Comparison of ENCODE assay signal across 22 cellular contexts in the genomic region with DNA sequence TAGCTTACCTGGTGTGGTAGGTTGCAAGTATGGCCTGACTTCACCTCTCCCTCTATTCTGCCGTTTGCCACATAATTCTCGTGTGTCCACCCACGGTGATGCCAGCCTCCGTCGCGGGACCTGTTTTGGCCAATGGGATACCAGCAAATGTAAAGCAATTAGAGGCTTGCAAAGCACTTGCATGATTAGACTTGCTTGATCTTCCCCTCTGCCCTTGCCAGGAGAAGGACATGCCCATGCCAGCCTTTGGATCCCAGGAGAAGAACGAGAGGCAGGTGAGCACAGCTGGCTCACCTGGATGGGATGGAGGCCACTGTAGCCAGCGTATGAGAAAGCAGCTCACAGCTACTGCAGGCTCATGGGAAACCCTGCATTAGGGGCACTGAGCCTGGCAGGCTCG.
"Had no signal": no experiment of that assay in that cellular context is flagged by ENCODE, and none has a peak within 500 bp of the region (broad histone marks: within the 10 kb centered on the region; RNA-seq: fewer than 3 reads in every experiment).

No MANE protein-coding gene starts in this region.

- H3K4me2 ChIP-seq: neural progenitor cell had no signal

- H3K36me3 Mint-ChIP-seq: mesothelial cell of epicardium; naive thymus-derived CD8-positive, alpha-beta T cell; neural progenitor cell had no signal

- H3K27ac ChIP-seq: ascending aorta, brain microvascular endothelial cell, gastrocnemius medialis, left ventricle myocardium inferior, neural progenitor cell, thoracic aorta, upper lobe of left lung had no signal

- H3K4me1 Mint-ChIP-seq: activated B cell treated with CpG ODN at 0.5 μM for 24 hours; activated CD4-positive, alpha-beta T cell treated with anti-CD3 and anti-CD28 coated beads for 36 hours had no signal

- H3K9ac ChIP-seq: neural progenitor cell had no signal

- H3K27me3 ChIP-seq: ascending aorta, gastrocnemius medialis, neural progenitor cell, upper lobe of left lung had no signal

- H3K9me3 Mint-ChIP-seq: activated B cell treated with CpG ODN at 0.5 μM for 24 hours; activated T-cell treated with anti-CD3 and anti-CD28 coated beads, Interleukin-2, amount 50 U/mL, for 4 hours; mesothelial cell of epicardium; naive thymus-derived CD8-positive, alpha-beta T cell; neural progenitor cell; T-helper 1 cell treated with Interleukin-12 subunit alpha and Interleukin-12 subunit beta and Interleukin-4 antibody, amounts not matched to agents 30 μg/mL and 1 μg/mL, for 36 hours had no signal

- DNase-seq: activated B cell treated with CpG ODN at 0.5 μM for 24 hours; activated CD4-positive, alpha-beta T cell treated with anti-CD3 and anti-CD28 coated beads for 36 hours; activated CD4-positive, alpha-beta T cell treated with anti-CD3 and anti-CD28 coated beads, Interleukin-2, amount 50 U/mL, for 4 hours; activated CD8-positive, alpha-beta memory T cell treated with anti-CD3 and anti-CD28 coated beads, Interleukin-2, amount 50 U/mL, for 48 hours; activated naive CD4-positive, alpha-beta T cell treated with anti-CD3 and anti-CD28 coated beads, Interleukin-2, amount 50 U/mL, for 16 hours; activated T-cell treated with anti-CD3 and anti-CD28 coated beads, Interleukin-2, amount 50 U/mL, for 4 hours; brain microvascular endothelial cell; central memory CD4-positive, alpha-beta T cell; dermis blood vessel endothelial cell; effector CD8-positive, alpha-beta T cell; gastrocnemius medialis; hippocampal formation; left ventricle myocardium inferior; naive thymus-derived CD8-positive, alpha-beta T cell; stimulated activated CD4-positive, alpha-beta T cell treated with anti-CD3 and anti-CD28 coated beads, Interleukin-4, amount 100 ng/mL, for 24 hours; stimulated activated naive CD4-positive, alpha-beta T cell treated with Interleukin-2 at 50 U/mL for 16 hours; upper lobe of left lung had no signal

- H3K27ac Mint-ChIP-seq: activated B cell treated with CpG ODN at 0.5 μM for 24 hours; activated CD4-positive, alpha-beta T cell treated with anti-CD3 and anti-CD28 coated beads for 36 hours; mesothelial cell of epicardium; neural progenitor cell; T-helper 1 cell treated with Interleukin-12 subunit alpha and Interleukin-12 subunit beta and Interleukin-4 antibody, amounts not matched to agents 30 μg/mL and 1 μg/mL, for 36 hours had no signal

- H3K4me3 ChIP-seq: ascending aorta, gastrocnemius medialis, left ventricle myocardium inferior, neural progenitor cell, thoracic aorta, upper lobe of left lung had no signal

- H2AFZ ChIP-seq: neural progenitor cell had no signal

- H3K4me1 ChIP-seq: gastrocnemius medialis, neural progenitor cell had no signal

- H3K9me3 ChIP-seq: ascending aorta, gastrocnemius medialis, left ventricle myocardium inferior, thoracic aorta, upper lobe of left lung had no signal

- ATAC-seq: activated CD4-positive, alpha-beta T cell treated with anti-CD3 and anti-CD28 coated beads for 36 hours; activated T-cell treated with anti-CD3 and anti-CD28 coated beads, Interleukin-2, amount 50 U/mL, for 4 hours; gastrocnemius medialis; naive thymus-derived CD8-positive, alpha-beta T cell had no signal

- H3K36me3 ChIP-seq: ascending aorta, brain microvascular endothelial cell, gastrocnemius medialis, left ventricle myocardium inferior, neural progenitor cell, thoracic aorta, upper lobe of left lung had no signal

- H3K4me3 Mint-ChIP-seq: activated B cell treated with CpG ODN at 0.5 μM for 24 hours; activated CD4-positive, alpha-beta T cell treated with anti-CD3 and anti-CD28 coated beads for 36 hours; activated T-cell treated with anti-CD3 and anti-CD28 coated beads, Interleukin-2, amount 50 U/mL, for 4 hours; mesothelial cell of epicardium; naive thymus-derived CD8-positive, alpha-beta T cell; neural progenitor cell; T-helper 1 cell treated with Interleukin-12 subunit alpha and Interleukin-12 subunit beta and Interleukin-4 antibody, amounts not matched to agents 30 μg/mL and 1 μg/mL, for 36 hours had no signal
